Comparison of ENCODE assay signal across 16 cellular contexts in genomic region chr5:180333661-180334060, GRCh38. TPM values are rescaled to one million over a fixed set of nuclear protein-coding genes. Genes with fewer than 3 reads are reported as not detected.
DNase-seq lines count a peak whose midpoint lies in the region; ATAC-seq, FAIRE-seq and TF ChIP-seq lines count a peak whose summit lies in the region.
"Had no signal": no experiment of that assay in that cellular context is flagged by ENCODE, and none has a peak within 500 bp of the region (broad histone marks: within the 10 kb centered on the region; RNA-seq: fewer than 3 reads in every experiment).

No MANE protein-coding gene starts in this region.

- no peak overlapping the region for H3K27ac ChIP-seq in pancreas
- H3K27ac ChIP-seq: BLaER1 treated with 17β-estradiol and CSF1 and Interleukin-3, amounts not matched to agents 10 nM and 100 nM; ovary had no signal

- H3K9me3 ChIP-seq in pancreas: no peaks in the 10 kb centered on the region
- H3K9me3 ChIP-seq: BLaER1 treated with 17β-estradiol and CSF1 and Interleukin-3, amounts not matched to agents 10 nM and 100 nM; ovary had no signal

- ATAC-seq in pancreas: no peak
- ATAC-seq in HG02798 (IDR thresholded peaks at IDR 0.05; ENCODE audit: poor library complexity, unreplicated experiment): no peak

- WGBS in pancreas, 2 donors: 81 to 87% methylated on average over 4 of the region's 4 CpGs

- H3K27ac Mint-ChIP-seq in osteocyte (ENCODE audit: unreplicated experiment): peak overlapping the region; percentile 69
- H3K27ac Mint-ChIP-seq: memory B cell had no signal

- H3K27me3 ChIP-seq in pancreas: no peaks in the 10 kb centered on the region
- H3K27me3 ChIP-seq: BLaER1 treated with 17β-estradiol and CSF1 and Interleukin-3, amounts not matched to agents 10 nM and 100 nM; ovary had no signal

- H3K36me3 ChIP-seq in pancreas: no peaks in the 10 kb centered on the region
- H3K36me3 ChIP-seq: BLaER1 treated with 17β-estradiol and CSF1 and Interleukin-3, amounts not matched to agents 10 nM and 100 nM; ovary had no signal

- intact Hi-C loops in pancreas (cut with DNase I): no loop called here

- peaks cover 46% of the 10 kb centered on the region for H3K36me3 Mint-ChIP-seq in osteocyte (ENCODE audit: unreplicated experiment)
- H3K36me3 Mint-ChIP-seq: memory B cell had no signal

- no peaks in the 10 kb centered on the region for H3K27me3 Mint-ChIP-seq in osteocyte (ENCODE audit: unreplicated experiment)

- H3K4me3 ChIP-seq in pancreas: no peak overlapping the region
- H3K4me3 ChIP-seq: BLaER1 treated with 17β-estradiol and CSF1 and Interleukin-3, amounts not matched to agents 10 nM and 100 nM; ovary had no signal

- no peak for FAIRE-seq in pancreas (lab: Jason Lieb, UNC)

- peaks cover 0 to 14% (median 5%) of the 10 kb centered on the region in 3 donors for H3K4me1 ChIP-seq in pancreas

- peak overlapping the region; percentile 27 for H3K4me3 Mint-ChIP-seq in osteocyte (ENCODE audit: unreplicated experiment)
- H3K4me3 Mint-ChIP-seq: memory B cell had no signal

- no peak for TF ChIP-seq CTCF in osteocyte (IDR thresholded peaks at IDR 0.05)
- TF ChIP-seq CTCF in pancreas (IDR thresholded peaks at IDR 0.05): no peak

- DNase-seq in Daoy (ENCODE audit: low read depth): peak; percentile 94
- DNase-seq in NCI-H226: peak; percentile 27
- peak; percentile 24 for DNase-seq in dermis blood vessel endothelial cell
- DNase-seq in osteocyte (ENCODE audit: extremely low spot score, unreplicated experiment): no peak
- no peak for DNase-seq in NCI-H2029 treated with DMSO at 0.1 percent for 48 hours (lab: John Stamatoyannopoulos, UW)
- no peak for DNase-seq in pancreas
- no peak for DNase-seq in T-helper 9 cell
- DNase-seq: activated CD4-positive, CD25-positive, alpha-beta regulatory T cell treated with anti-CD3 and anti-CD28 coated beads, Interleukin-2, amount 50 U/mL, for 72 hours; amniotic stem cell; GOT3; NCI-H1436 treated with DMSO at 0.1 percent for 48 hours; NCI-H774; ovary had no signal

- H3K4me1 Mint-ChIP-seq in osteocyte (ENCODE audit: unreplicated experiment): peaks cover 56% of the 10 kb centered on the region

- H3K9me3 Mint-ChIP-seq in osteocyte (ENCODE audit: unreplicated experiment): no peaks in the 10 kb centered on the region
- H3K9me3 Mint-ChIP-seq: memory B cell had no signal

RNA-seq across cellular contexts. Expression of gene GFPT2, which starts 19.5 kb away (rescaled TPM):
- 124 and 133 TPM in 2 replicates for total RNA-seq in Daoy (2014; rRNA removed; shearing (Covaris generic))
- 0.60 and 0.68 TPM in 2 replicates for total RNA-seq in dermis blood vessel endothelial cell
- 70.7 and 80.0 TPM in 2 replicates for total RNA-seq in osteocyte
- total RNA-seq in pancreas: 10 to 100 TPM in 1 of 6 donors, 1 to 10 TPM in 4, under 1 TPM in 1; 0.83 to 10.6 (median 4.1) TPM
- 1 to 10 TPM; 3.4 to 5.3 TPM for polyA plus RNA-seq in pancreas

RNA-seq across cellular contexts. Expression of gene MAPK9, which starts 41.8 kb away (rescaled TPM):
- 26.3 and 33.1 TPM in 2 replicates for total RNA-seq in Daoy (2014; rRNA removed; shearing (Covaris generic))
- total RNA-seq in dermis blood vessel endothelial cell (27.4 and 28.5 TPM in 2 replicates), osteocyte (30.0 and 31.8 TPM in 2 replicates), pancreas (10 to 100 TPM; 25.9 to 40.3 (median 30.6) TPM)
- 10 to 100 TPM; 10.7 to 18.6 TPM for polyA plus RNA-seq in pancreas

Comparison
In these comparisons a context has a peak if more than half of its experiments do, and no peak if none do; other contexts are left out.
1. DNase-seq: peak in Daoy (single experiment), NCI-H226 (single experiment) and dermis blood vessel endothelial cell (single experiment); none in osteocyte (single experiment), NCI-H2029 treated with DMSO at 0.1 percent for 48 hours (single experiment), pancreas (0 of 6) and T-helper 9 cell (single experiment).